ENCODE assay signal across 15 cellular contexts in the genomic region with DNA sequence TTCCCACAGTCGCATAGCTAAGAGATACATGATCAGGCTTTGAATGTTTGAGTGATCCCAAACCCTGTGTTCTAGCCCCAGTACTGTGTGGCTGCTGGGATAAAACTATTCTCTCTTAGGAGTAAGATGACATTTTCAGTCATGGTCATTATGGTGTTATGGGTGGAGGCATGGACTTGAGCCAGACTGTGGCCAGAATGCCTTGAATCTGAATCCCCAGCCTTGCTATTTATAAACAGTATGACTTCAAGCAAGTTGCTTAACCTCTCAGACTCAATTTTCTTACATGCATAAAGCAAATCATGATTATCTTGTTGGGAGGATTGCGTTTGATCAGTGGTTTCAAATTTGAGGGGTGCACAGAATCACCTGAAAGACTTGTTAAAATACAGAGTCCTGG.
DNase-seq lines count a peak whose midpoint lies in the region; ATAC-seq and TF ChIP-seq lines count a peak whose summit lies in the region.
"Had no signal": no experiment of that assay in that cellular context is flagged by ENCODE, and none has a peak within 500 bp of the region (broad histone marks: within the 10 kb centered on the region; RNA-seq: fewer than 3 reads in every experiment).

No MANE protein-coding gene starts in this region.

- no peaks in the 10 kb centered on the region for H4K20me1 ChIP-seq in smooth muscle cell (ENCODE audit: low read depth)

- peaks cover 7% of the 10 kb centered on the region for H3F3A ChIP-seq in smooth muscle cell (ENCODE audit: low read depth)

- H3K27ac ChIP-seq in smooth muscle cell (ENCODE audit: low read depth) (peak overlapping the region; percentile 44), thyroid gland (no peak overlapping the region)
- H3K27ac ChIP-seq: esophagus squamous epithelium had no signal

- intact Hi-C loops in thyroid gland (cut with DNase I) = no loop called here

- no peaks in the 10 kb centered on the region for H3K9me3 ChIP-seq in adipocyte (ENCODE audit: control insufficient read depth, low read length)
- H3K9me3 ChIP-seq in smooth muscle cell (replicated peaks; ENCODE audit: low read depth) = no peaks in the 10 kb centered on the region
- no peaks in the 10 kb centered on the region for H3K9me3 ChIP-seq in thyroid gland
- H3K9me3 ChIP-seq: esophagus squamous epithelium had no signal

- H3K4me1 ChIP-seq in adipocyte (ENCODE audit: control insufficient read depth, insufficient read depth, low read length) = peaks cover 15% of the 10 kb centered on the region
- H3K4me1 ChIP-seq in smooth muscle cell (ENCODE audit: low read depth) = no peaks in the 10 kb centered on the region
- H3K4me1 ChIP-seq in thyroid gland = peaks cover 4 to 9% of the 10 kb centered on the region in 2 donors
- H3K4me1 ChIP-seq: esophagus squamous epithelium had no signal

- ATAC-seq in HG03442 (IDR thresholded peaks at IDR 0.05; ENCODE audit: unreplicated experiment) (no peak), HG03354 (IDR thresholded peaks at IDR 0.05; ENCODE audit: poor library complexity, severe bottlenecking, unreplicated experiment) (no peak)
- ATAC-seq: stimulated activated effector memory CD8-positive, alpha-beta T cell treated with anti-CD3 and anti-CD28 coated beads, Interleukin-12 subunit alpha, Interleukin-12 subunit beta, amount 100 ng/mL, for 72 hours had no signal

- H3K79me2 ChIP-seq in smooth muscle cell (ENCODE audit: low read depth) = no peaks in the 10 kb centered on the region

- no peaks in the 10 kb centered on the region for H3K36me3 ChIP-seq in adipocyte (ENCODE audit: control insufficient read depth, insufficient read depth, low read length, severe bottlenecking)
- no peaks in the 10 kb centered on the region for H3K36me3 ChIP-seq in smooth muscle cell (ENCODE audit: low read depth)
- no peaks in the 10 kb centered on the region for H3K36me3 ChIP-seq in thyroid gland
- H3K36me3 ChIP-seq: esophagus squamous epithelium had no signal

- DNase-seq in GM04504 (ENCODE audit: low read depth) (peak; percentile 82), adipocyte (ENCODE audit: low read depth) (peak; percentile 92), fibroblast of pulmonary artery (ENCODE audit: low read depth) (peak; percentile 65), smooth muscle cell (lab: John Stamatoyannopoulos, UW; ENCODE audit: unreplicated experiment) (no peak), thyroid gland (no peak)
- no peak for DNase-seq in activated naive CD4-positive, alpha-beta T cell (lab: John Stamatoyannopoulos, UW)
- DNase-seq: activated CD4-positive, alpha-beta T cell treated with anti-CD3 and anti-CD28 coated beads for 48 hours; CD4-positive, alpha-beta T cell; effector CD8-positive, alpha-beta T cell; esophagus squamous epithelium; MM.1S; NCI-H1694 had no signal

- H3K4me3 ChIP-seq in adipocyte (ENCODE audit: low read length) = no peak overlapping the region
- no peak overlapping the region for H3K4me3 ChIP-seq in fibroblast of pulmonary artery (replicated peaks; ENCODE audit: low read depth, low read length)
- no peak overlapping the region for H3K4me3 ChIP-seq in smooth muscle cell
- H3K4me3 ChIP-seq in thyroid gland (replicated peaks in 1 of 3) = no peak overlapping the region
- H3K4me3 ChIP-seq: esophagus squamous epithelium had no signal

- TF ChIP-seq POLR2A in thyroid gland (IDR thresholded peaks at IDR 0.05) = no peak

- H3K27me3 ChIP-seq in adipocyte (replicated peaks; ENCODE audit: control insufficient read depth, insufficient read depth, low read length) (no peaks in the 10 kb centered on the region), smooth muscle cell (ENCODE audit: low read depth) (no peaks in the 10 kb centered on the region), thyroid gland (no peaks in the 10 kb centered on the region)
- H3K27me3 ChIP-seq: esophagus squamous epithelium had no signal

- TF ChIP-seq CTCF in fibroblast of pulmonary artery (IDR thresholded peaks at IDR 0.05; ENCODE audit: low read length, missing control alignments) (no peak), smooth muscle cell (IDR thresholded peaks at IDR 0.05; ENCODE audit: borderline replicate concordance, insufficient read depth, poor library complexity, severe bottlenecking) (no peak), thyroid gland (IDR thresholded peaks at IDR 0.05) (no peak)

- peak overlapping the region; percentile 31 for H3K4me2 ChIP-seq in smooth muscle cell

- H2AFZ ChIP-seq in smooth muscle cell (ENCODE audit: low read depth) = no peak overlapping the region

- WGBS in smooth muscle cell (ENCODE audit: low lambda C conversion rate) = 80% methylated on average over 2 of the region's 2 CpGs
- 92% methylated on average over 2 of the region's 2 CpGs for whole genome bisulfite sequencing in thyroid gland, 2 donors

- H3K9ac ChIP-seq in adipocyte (ENCODE audit: low read length) = no peak overlapping the region
- no peak overlapping the region for H3K9ac ChIP-seq in smooth muscle cell (ENCODE audit: low read depth)

Comparison
In these comparisons a context has a peak if more than half of its experiments do, and no peak if none do; other contexts are left out.
1. DNase-seq: peak in GM04504 (single experiment), adipocyte (single experiment) and fibroblast of pulmonary artery (single experiment); none in smooth muscle cell (single experiment), activated naive CD4-positive, alpha-beta T cell (0 of 4) and thyroid gland (0 of 2).